17 cellular contexts compared by ENCODE assay signal in genomic region chr1:170807432-170807831, GRCh38.
A peak's percentile ranks its signal among the peaks of the same experiment; 100 is the strongest.
DNase-seq lines count a peak whose midpoint lies in the region; ATAC-seq and TF ChIP-seq lines count a peak whose summit lies in the region.
"Had no signal": no experiment of that assay in that cellular context is flagged by ENCODE, and none has a peak within 500 bp of the region (broad histone marks: within the 10 kb centered on the region; RNA-seq: fewer than 3 reads in every experiment).

No MANE protein-coding gene starts in this region.

- peaks cover 30% of the 10 kb centered on the region for H3K4me1 ChIP-seq in adipocyte (ENCODE audit: control insufficient read depth, insufficient read depth, low read length)
- H3K4me1 ChIP-seq in thoracic aorta (ENCODE audit: control insufficient read depth in 1 of 2, low read depth in 2 of 2): peaks cover 18 to 35% of the 10 kb centered on the region in 2 donors
- no peaks in the 10 kb centered on the region for H3K4me1 ChIP-seq in HAP-1
- H3K4me1 ChIP-seq: gastroesophageal sphincter, stomach had no signal

- DNase-seq in H4 (ENCODE audit: low spot score) (peak; percentile 12), adipocyte (ENCODE audit: low read depth) (peak; percentile 92), fibroblast of pulmonary artery (ENCODE audit: low read depth) (peak; percentile 76), thoracic aorta (ENCODE audit: low spot score) (no peak), NCI-H524 treated with DMSO at 0.1 percent for 48 hours (lab: John Stamatoyannopoulos, UW) (no peak), HAP-1 (ENCODE audit: low spot score in 2 of 2) (no peak), NCI-H748 (lab: John Stamatoyannopoulos, UW; ENCODE audit: unreplicated experiment) (no peak), lower leg skin (ENCODE audit: low spot score in 2 of 2) (no peak)
- DNase-seq: activated CD8-positive, alpha-beta memory T cell treated with anti-CD3 and anti-CD28 coated beads for 24 hours; activated naive CD4-positive, alpha-beta T cell treated with Interleukin-2 at 50 U/mL for 16 hours; COR-L47; NCI-H1417; NCI-H526 treated with DMSO at 0.1 percent for 48 hours; right cardiac atrium; stomach had no signal

- H3K36me3 ChIP-seq in adipocyte (ENCODE audit: control insufficient read depth, insufficient read depth, low read length, severe bottlenecking) (no peaks in the 10 kb centered on the region), thoracic aorta (no peaks in the 10 kb centered on the region), HAP-1 (replicated peaks) (no peaks in the 10 kb centered on the region)
- H3K36me3 ChIP-seq: gastroesophageal sphincter, stomach had no signal

- TF ChIP-seq POLR2A in lower leg skin (IDR thresholded peaks at IDR 0.05): no peak

- no peak overlapping the region for H3K4me3 ChIP-seq in adipocyte (ENCODE audit: low read length)
- no peak overlapping the region for H3K4me3 ChIP-seq in fibroblast of pulmonary artery (replicated peaks; ENCODE audit: low read depth, low read length)
- no peak overlapping the region for H3K4me3 ChIP-seq in thoracic aorta
- no peak overlapping the region for H3K4me3 ChIP-seq in HAP-1
- H3K4me3 ChIP-seq in lower leg skin (ENCODE audit: low read depth, poor library complexity, severe bottlenecking): no peak overlapping the region
- H3K4me3 ChIP-seq: gastroesophageal sphincter, stomach had no signal

- H3K9me3 ChIP-seq in adipocyte (ENCODE audit: control insufficient read depth, low read length): no peaks in the 10 kb centered on the region
- H3K9me3 ChIP-seq in thoracic aorta: no peaks in the 10 kb centered on the region
- no peaks in the 10 kb centered on the region for H3K9me3 ChIP-seq in HAP-1
- H3K9me3 ChIP-seq: gastroesophageal sphincter, stomach had no signal

- intact Hi-C loops in lower leg skin (cut with DNase I; ENCODE audit: low total_unique reads): no loop called here

- H3K27ac ChIP-seq in thoracic aorta: peak overlapping the region; percentile 65 to 79
- H3K27ac ChIP-seq: gastroesophageal sphincter, stomach had no signal

- WGBS in lower leg skin, 2 donors: 84 to 92% methylated on average over 4 of the region's 4 CpGs

- peak; percentile 76 for ATAC-seq in thoracic aorta (ENCODE audit: insufficient number of reproducible peaks, low FRiP score, low read depth)
- ATAC-seq: gastroesophageal sphincter, HepG2 had no signal

- TF ChIP-seq CTCF in fibroblast of pulmonary artery (IDR thresholded peaks at IDR 0.05; ENCODE audit: low read length, missing control alignments) (no peak), thoracic aorta (IDR thresholded peaks at IDR 0.05) (no peak), lower leg skin (IDR thresholded peaks at IDR 0.05) (no peak)

- H3K27me3 ChIP-seq in adipocyte (replicated peaks; ENCODE audit: control insufficient read depth, insufficient read depth, low read length) (no peaks in the 10 kb centered on the region), thoracic aorta (replicated peaks; ENCODE audit: insufficient read depth) (no peaks in the 10 kb centered on the region), HAP-1 (ENCODE audit: low read depth) (no peaks in the 10 kb centered on the region)
- H3K27me3 ChIP-seq: gastroesophageal sphincter, stomach had no signal

- in situ Hi-C loops in HAP-1 (cut with MboI; ENCODE audit: low sequenced_read_pairs): no loop called here

- H3K9ac ChIP-seq in adipocyte (ENCODE audit: low read length): no peak overlapping the region

Comparison
In these comparisons a context has a peak if more than half of its experiments do, and no peak if none do; other contexts are left out.
1. DNase-seq: peak in H4 (single experiment), adipocyte (single experiment) and fibroblast of pulmonary artery (single experiment); none in thoracic aorta (single experiment), NCI-H524 treated with DMSO at 0.1 percent for 48 hours (single experiment), HAP-1 (0 of 2), NCI-H748 (single experiment) and lower leg skin (0 of 2).